1 cellular context compared by ENCODE assay signal in genomic region chr1:225842074-225842473, GRCh38.
TF ChIP-seq lines count a peak whose summit lies in the region.

No MANE protein-coding gene starts in this region.

TF ChIP-seq in HepG2, 621 proteins besides CTCF, POLR2A, EP300 and RAD21:
- no peak for TF ChIP-seq DMAP1 (CRISPR knock-in tag; IDR thresholded peaks at IDR 0.05)
- peak; percentile 14; the same call in 1 of the 2 replicates for TF ChIP-seq ZNF687 (CRISPR knock-in tag; IDR thresholded peaks at IDR 0.05)
- TF ChIP-seq ZNF713 (CRISPR knock-in tag; IDR thresholded peaks at IDR 0.05): no peak
- no peak for TF ChIP-seq ZNF572 (CRISPR knock-in tag; IDR thresholded peaks at IDR 0.05)
- TF ChIP-seq PRPF4 (IDR thresholded peaks at IDR 0.05; ENCODE audit: low read depth, low read length, poor library complexity, severe bottlenecking): no peak
- TF ChIP-seq AGO2 (optimal IDR thresholded peaks at IDR 0.05; ENCODE audit: low read depth, low read length): peak; percentile 75
- TF ChIP-seq MAFG (CRISPR knock-in tag; IDR thresholded peaks at IDR 0.05): no peak
- TF ChIP-seq NCOR1 (IDR thresholded peaks at IDR 0.05; ENCODE audit: borderline replicate concordance, low read length): no peak
- TF ChIP-seq ZNF737 (CRISPR knock-in tag; IDR thresholded peaks at IDR 0.05; ENCODE audit: borderline replicate concordance): no peak
- no peak for TF ChIP-seq AHR (CRISPR knock-in tag; IDR thresholded peaks at IDR 0.05)
- no peak for TF ChIP-seq DRAP1 (CRISPR knock-in tag; IDR thresholded peaks at IDR 0.05)
- no peak for TF ChIP-seq ZNF33A (CRISPR knock-in tag; IDR thresholded peaks at IDR 0.05; ENCODE audit: borderline replicate concordance)
- 0 out of 2 replicates have a peak, but pooled peaks have one; percentile 13 for TF ChIP-seq POLR2AphosphoS5 (IDR thresholded peaks at IDR 0.05; ENCODE audit: low read depth, low read length)
- TF ChIP-seq ZNF362 (CRISPR knock-in tag; IDR thresholded peaks at IDR 0.05; ENCODE audit: borderline replicate concordance): no peak
- peak; percentile 60 for TF ChIP-seq AGO1 (IDR thresholded peaks at IDR 0.05; ENCODE audit: low read depth, low read length, poor library complexity, severe bottlenecking)
- TF ChIP-seq ZNF574 (CRISPR knock-in tag; IDR thresholded peaks at IDR 0.05): no peak
- TF ChIP-seq JUND (CRISPR knock-in tag; IDR thresholded peaks at IDR 0.05): no peak
- TF ChIP-seq ZMYM2 (CRISPR knock-in tag; IDR thresholded peaks at IDR 0.05): no peak
- no peak for TF ChIP-seq ZMAT3 (CRISPR knock-in tag; conservative IDR thresholded peaks at IDR 0.05)
- TF ChIP-seq MATR3 (CRISPR knock-in tag; IDR thresholded peaks at IDR 0.05): no peak
- no peak for TF ChIP-seq DDIT3 (CRISPR knock-in tag; IDR thresholded peaks at IDR 0.05)
- TF ChIP-seq KMT2B (CRISPR knock-in tag; IDR thresholded peaks at IDR 0.05): no peak
- TF ChIP-seq GMEB1 (CRISPR knock-in tag; IDR thresholded peaks at IDR 0.05; ENCODE audit: borderline replicate concordance): no peak
- no peak for TF ChIP-seq ZNF230 (CRISPR knock-in tag; IDR thresholded peaks at IDR 0.05)
- TF ChIP-seq SKI (IDR thresholded peaks at IDR 0.05; ENCODE audit: partially characterized antibody): no peak
- no peak for TF ChIP-seq ZNF549 (CRISPR knock-in tag; IDR thresholded peaks at IDR 0.05)
- no peak for TF ChIP-seq ZNF281 (CRISPR knock-in tag; IDR thresholded peaks at IDR 0.05; ENCODE audit: borderline replicate concordance)
- TF ChIP-seq RBM22 (optimal IDR thresholded peaks at IDR 0.05; ENCODE audit: low read length): no peak
- TF ChIP-seq ZBTB20 (CRISPR knock-in tag; IDR thresholded peaks at IDR 0.05; ENCODE audit: borderline replicate concordance, low read depth): no peak
- no peak for TF ChIP-seq YEATS4 (CRISPR knock-in tag; IDR thresholded peaks at IDR 0.05; ENCODE audit: borderline replicate concordance)
- no peak for TF ChIP-seq SNAPC5 (CRISPR knock-in tag; IDR thresholded peaks at IDR 0.05; ENCODE audit: borderline replicate concordance)
TF ChIP-seq in HepG2: peak in this region for 4.
